26 cellular contexts compared by ENCODE assay signal in the genomic region with DNA sequence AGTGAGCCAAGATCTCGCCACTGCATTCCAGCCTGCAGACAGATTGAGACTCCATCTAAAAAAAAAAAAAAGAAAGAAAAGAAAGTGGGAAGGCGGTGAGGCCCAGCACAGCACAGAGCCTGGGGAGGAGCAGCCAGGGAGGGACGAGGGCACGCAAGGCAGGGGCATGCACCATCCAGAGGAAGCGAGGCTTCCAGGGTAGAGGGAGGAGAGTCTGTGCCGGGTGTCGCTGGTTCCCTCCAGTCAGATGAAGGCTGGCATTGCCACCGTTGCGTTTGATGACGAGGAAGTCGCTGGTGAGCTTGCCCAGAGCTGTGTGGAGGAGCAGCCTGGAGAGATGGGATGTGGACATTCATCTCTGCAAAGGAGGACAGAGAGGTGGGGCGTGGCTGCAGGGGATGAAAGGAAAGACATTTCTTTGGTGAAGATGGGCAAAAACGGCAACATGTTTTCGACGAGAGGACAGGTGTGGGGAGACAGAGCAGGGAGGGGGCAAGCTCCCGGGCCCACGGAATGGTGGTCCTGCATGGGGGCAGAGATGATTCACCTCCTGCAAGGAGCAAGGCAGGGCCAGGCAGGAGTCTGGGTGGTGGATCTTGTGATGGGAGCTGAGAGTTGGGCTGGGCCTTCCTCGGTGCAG. TPM values are rescaled to one million over a fixed set of nuclear protein-coding genes. Genes with fewer than 3 reads are reported as not detected.
DNase-seq lines count a peak whose midpoint lies in the region; ATAC-seq and TF ChIP-seq lines count a peak whose summit lies in the region.
"Had no signal": no experiment of that assay in that cellular context is flagged by ENCODE, and none has a peak within 500 bp of the region (broad histone marks: within the 10 kb centered on the region; RNA-seq: fewer than 3 reads in every experiment).

No MANE protein-coding gene starts in this region.

- H3K36me3 Mint-ChIP-seq in CD14-positive monocyte = no peaks in the 10 kb centered on the region
- H3K36me3 Mint-ChIP-seq in activated CD8-positive, alpha-beta T cell treated with anti-CD3 and anti-CD28 coated beads, Interleukin-2, amount 10 ng/mL, durations not matched to agents 7 days and 5 days (ENCODE audit: low read depth) = no peaks in the 10 kb centered on the region
- H3K36me3 Mint-ChIP-seq: activated naive CD4-positive, alpha-beta T cell treated with anti-CD3 and anti-CD28 coated beads, Interleukin-2, amount 10 ng/mL, durations not matched to agents 7 days and 5 days; stimulated activated effector memory CD8-positive, alpha-beta T cell treated with anti-CD3 and anti-CD28 coated beads, Interleukin-12 subunit alpha, Interleukin-12 subunit beta, amount 100 ng/mL, for 72 hours had no signal

- CTCF ChIA-PET in activated CD8-positive, alpha-beta T cell treated with anti-CD3 and anti-CD28 coated beads, Interleukin-2, amount 10 ng/mL, durations not matched to agents 7 days and 5 days (lab: Charles Lee) = no interaction called here

- peaks cover 15 to 45% (median 32%) of the 10 kb centered on the region in 3 donors for H3K27me3 Mint-ChIP-seq in CD14-positive monocyte (ENCODE audit: low read depth in 3 of 3)
- H3K27me3 Mint-ChIP-seq in activated CD8-positive, alpha-beta T cell treated with anti-CD3 and anti-CD28 coated beads, Interleukin-2, amount 10 ng/mL, durations not matched to agents 7 days and 5 days (ENCODE audit: low read depth) = no peaks in the 10 kb centered on the region
- H3K27me3 Mint-ChIP-seq: activated CD4-positive, alpha-beta T cell treated with anti-CD3 and anti-CD28 coated beads, Interleukin-2, amount 10 ng/mL, durations not matched to agents 7 days and 5 days had no signal

- peak; percentile 6 for DNase-seq in activated T-cell treated with anti-CD3 and anti-CD28 coated beads, Interleukin-2, amount 50 U/mL, for 1 hour
- DNase-seq in activated T-cell treated with anti-CD3 and anti-CD28 coated beads, Interleukin-2, amount 50 U/mL, for 48 hours = no peak
- peak; percentile 25 for DNase-seq in CD14-positive monocyte (ENCODE audit: low spot score)
- DNase-seq in islet precursor cell = peak; percentile 37
- peak; percentile 39 for DNase-seq in sciatic nerve (ENCODE audit: low spot score)
- no peak for DNase-seq in activated CD8-positive, alpha-beta T cell treated with anti-CD3 and anti-CD28 coated beads, Interleukin-2, amount 10 ng/mL, durations not matched to agents 7 days and 5 days
- no peak for DNase-seq in cerebellar cortex (ENCODE audit: low spot score)
- DNase-seq in NCI-H1092 (lab: John Stamatoyannopoulos, UW) = no peak
- DNase-seq: 8988T; activated B cell treated with CpG ODN at 0.5 μM for 24 hours; activated CD4-positive, alpha-beta T cell treated with anti-CD3 and anti-CD28 coated beads, Interleukin-2, amount 10 ng/mL, durations not matched to agents 7 days and 5 days; activated naive CD4-positive, alpha-beta T cell treated with anti-CD3 and anti-CD28 coated beads, Interleukin-2, amount 10 ng/mL, durations not matched to agents 7 days and 5 days; amygdala; effector memory CD4-positive, alpha-beta T cell; erythroblast; NCI-H1417 treated with DMSO at 0.1 percent for 48 hours; NCI-H2081; NCI-H2227 treated with DMSO at 0.1 percent for 48 hours; NCI-H526; OCI-M1; SK-N-SH; trophoblast cell had no signal

- intact Hi-C loops in CD14-positive monocyte (cut with micrococcal nuclease) = no loop called here
- intact Hi-C loops in sciatic nerve (cut with DNase I) = no loop called here

- ATAC-seq in sciatic nerve = no peak
- no peak for ATAC-seq in activated CD8-positive, alpha-beta T cell treated with anti-CD3 and anti-CD28 coated beads, Interleukin-2, amount 10 ng/mL, durations not matched to agents 7 days and 5 days
- ATAC-seq: mucosa of descending colon had no signal

- POLR2A ChIA-PET in activated CD8-positive, alpha-beta T cell treated with anti-CD3 and anti-CD28 coated beads, Interleukin-2, amount 10 ng/mL, durations not matched to agents 7 days and 5 days (lab: Charles Lee) = no interaction called here

- TF ChIP-seq CTCF in CD14-positive monocyte (IDR thresholded peaks at IDR 0.05) = no peak

- H3K27ac Mint-ChIP-seq in CD14-positive monocyte = no peak overlapping the region
- no peak overlapping the region for H3K27ac Mint-ChIP-seq in activated CD8-positive, alpha-beta T cell treated with anti-CD3 and anti-CD28 coated beads, Interleukin-2, amount 10 ng/mL, durations not matched to agents 7 days and 5 days
- H3K27ac Mint-ChIP-seq: activated B cell treated with CpG ODN at 0.5 μM for 24 hours; activated CD4-positive, alpha-beta T cell treated with anti-CD3 and anti-CD28 coated beads, Interleukin-2, amount 10 ng/mL, durations not matched to agents 7 days and 5 days; activated naive CD4-positive, alpha-beta T cell treated with anti-CD3 and anti-CD28 coated beads, Interleukin-2, amount 10 ng/mL, durations not matched to agents 7 days and 5 days; nephron; stimulated activated effector memory CD8-positive, alpha-beta T cell treated with anti-CD3 and anti-CD28 coated beads, Interleukin-12 subunit alpha, Interleukin-12 subunit beta, amount 100 ng/mL, for 72 hours had no signal

- H3K9me3 Mint-ChIP-seq in CD14-positive monocyte = peaks cover 6 to 16% (median 12%) of the 10 kb centered on the region in 7 donors
- H3K9me3 Mint-ChIP-seq in activated CD8-positive, alpha-beta T cell treated with anti-CD3 and anti-CD28 coated beads, Interleukin-2, amount 10 ng/mL, durations not matched to agents 7 days and 5 days (ENCODE audit: insufficient read depth) = no peaks in the 10 kb centered on the region

- peak overlapping the region in 1 of 2 donors; percentile 2 for H3K4me3 Mint-ChIP-seq in CD14-positive monocyte
- H3K4me3 Mint-ChIP-seq in activated CD8-positive, alpha-beta T cell treated with anti-CD3 and anti-CD28 coated beads, Interleukin-2, amount 10 ng/mL, durations not matched to agents 7 days and 5 days = no peak overlapping the region
- H3K4me3 Mint-ChIP-seq: activated B cell treated with CpG ODN at 0.5 μM for 24 hours; activated CD4-positive, alpha-beta T cell treated with anti-CD3 and anti-CD28 coated beads, Interleukin-2, amount 10 ng/mL, durations not matched to agents 7 days and 5 days; activated naive CD4-positive, alpha-beta T cell treated with anti-CD3 and anti-CD28 coated beads, Interleukin-2, amount 10 ng/mL, durations not matched to agents 7 days and 5 days; nephron; stimulated activated effector memory CD8-positive, alpha-beta T cell treated with anti-CD3 and anti-CD28 coated beads, Interleukin-12 subunit alpha, Interleukin-12 subunit beta, amount 100 ng/mL, for 72 hours had no signal

- H3K4me1 Mint-ChIP-seq in CD14-positive monocyte = no peaks in the 10 kb centered on the region
- no peaks in the 10 kb centered on the region for H3K4me1 Mint-ChIP-seq in activated CD8-positive, alpha-beta T cell treated with anti-CD3 and anti-CD28 coated beads, Interleukin-2, amount 10 ng/mL, durations not matched to agents 7 days and 5 days (ENCODE audit: low read depth)
- H3K4me1 Mint-ChIP-seq: activated B cell treated with CpG ODN at 0.5 μM for 24 hours; activated CD4-positive, alpha-beta T cell treated with anti-CD3 and anti-CD28 coated beads, Interleukin-2, amount 10 ng/mL, durations not matched to agents 7 days and 5 days; activated naive CD4-positive, alpha-beta T cell treated with anti-CD3 and anti-CD28 coated beads, Interleukin-2, amount 10 ng/mL, durations not matched to agents 7 days and 5 days; nephron; stimulated activated effector memory CD8-positive, alpha-beta T cell treated with anti-CD3 and anti-CD28 coated beads, Interleukin-12 subunit alpha, Interleukin-12 subunit beta, amount 100 ng/mL, for 72 hours had no signal

RNA-seq across cellular contexts. Expression of a gene that starts 18.6 kb away (rescaled TPM):
- 1 to 10 TPM; 7.6 to 9.4 TPM for polyA plus RNA-seq in CD14-positive monocyte
- 40.7 TPM for total RNA-seq in sciatic nerve
- not detected for total RNA-seq in activated CD8-positive, alpha-beta T cell treated with anti-CD3 and anti-CD28 coated beads, Interleukin-2, amount 10 ng/mL, durations not matched to agents 7 days and 5 days
- total RNA-seq: activated B cell treated with CpG ODN at 0.5 μM for 24 hours; activated CD4-positive, alpha-beta T cell treated with anti-CD3 and anti-CD28 coated beads, Interleukin-2, amount 10 ng/mL, durations not matched to agents 7 days and 5 days; Caco-2 had no signal

Comparison
In these comparisons a context has a peak if more than half of its experiments do, and no peak if none do; other contexts are left out.
1. DNase-seq: peak in activated T-cell treated with anti-CD3 and anti-CD28 coated beads, Interleukin-2, amount 50 U/mL, for 1 hour (single experiment), CD14-positive monocyte (single experiment), islet precursor cell (single experiment) and sciatic nerve (single experiment); none in activated T-cell treated with anti-CD3 and anti-CD28 coated beads, Interleukin-2, amount 50 U/mL, for 48 hours (0 of 2), activated CD8-positive, alpha-beta T cell treated with anti-CD3 and anti-CD28 coated beads, Interleukin-2, amount 10 ng/mL, durations not matched to agents 7 days and 5 days (single experiment), cerebellar cortex (single experiment) and NCI-H1092 (single experiment).
2. RNA of a gene that starts 18.6 kb away (total RNA-seq): 40.7 TPM in sciatic nerve (single experiment); not detected in activated CD8-positive, alpha-beta T cell treated with anti-CD3 and anti-CD28 coated beads, Interleukin-2, amount 10 ng/mL, durations not matched to agents 7 days and 5 days; every median in the first group is over 10 times any median in the second.